Comparison of ENCODE assay signal across 18 cellular contexts in the genomic region with DNA sequence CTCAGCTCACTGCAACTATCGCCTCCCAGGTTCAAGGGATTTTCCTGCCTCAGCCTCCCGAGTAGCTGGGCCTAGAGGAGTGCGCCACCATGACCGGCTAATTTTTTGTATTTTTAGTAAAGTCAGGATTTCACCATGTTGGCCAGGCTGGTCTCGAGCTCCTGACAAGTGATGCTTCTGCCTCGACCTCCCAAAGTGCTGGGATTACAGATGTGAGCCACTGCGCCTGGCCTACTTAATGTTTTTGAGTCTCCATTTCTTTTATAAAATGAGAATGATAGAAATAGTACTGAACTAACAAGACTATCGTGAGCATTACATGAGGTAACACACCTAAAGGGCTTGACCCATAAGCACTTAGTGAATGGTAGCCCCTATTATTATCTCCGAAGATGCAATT. TPM values are rescaled to one million over a fixed set of nuclear protein-coding genes. Genes with fewer than 3 reads are reported as not detected.
A peak's percentile ranks its signal among the peaks of the same experiment; 100 is the strongest.
DNase-seq lines count a peak whose midpoint lies in the region; ATAC-seq, FAIRE-seq and TF ChIP-seq lines count a peak whose summit lies in the region.
"Had no signal": no experiment of that assay in that cellular context is flagged by ENCODE, and none has a peak within 500 bp of the region (broad histone marks: within the 10 kb centered on the region; RNA-seq: fewer than 3 reads in every experiment).

No MANE protein-coding gene starts in this region.

- H3K23ac ChIP-seq in trophoblast cell (ENCODE audit: low read length), result no peak overlapping the region

- no peak for DNase-seq in HCT116 (ENCODE audit: low read depth, low spot score)
- no peak for DNase-seq in WERI-Rb-1
- DNase-seq in keratinocyte (ENCODE audit: low read depth, low spot score), result no peak
- no peak for DNase-seq in trophoblast cell
- no peak for DNase-seq in NCI-H146 (lab: John Stamatoyannopoulos, UW)
- DNase-seq in right atrium auricular region (ENCODE audit: low spot score), result no peak
- DNase-seq in left lobe of liver (ENCODE audit: low spot score), result no peak
- DNase-seq: activated CD8-positive, alpha-beta memory T cell treated with anti-CD3 and anti-CD28 coated beads, Interleukin-2, amount 10 ng/mL, durations not matched to agents 7 days and 5 days; activated gamma-delta T cell; C1 segment of cervical spinal cord; DND-41; HCEC 1CT; mammary epithelial cell; NCI-H1048; NCI-H2171 treated with DMSO at 0.1 percent for 48 hours; stomach had no signal

- no CpG with 5 or more reads among the region's 9 CpGs for WGBS in trophoblast cell (ENCODE audit: extremely low coverage, insufficient coverage, insufficient read length)

- H3K4ac ChIP-seq in trophoblast cell (ENCODE audit: low read depth, low read length), result no peak overlapping the region

- H3K36me3 ChIP-seq in HCT116 (ENCODE audit: control insufficient read depth in 1 of 2, insufficient read depth in 2 of 2, low read length in 2 of 2), result 0 out of 4 replicates have a peak, but pooled peaks cover 2 to 4% of the 10 kb centered on the region in 2 experiments
- peaks cover 34% of the 10 kb centered on the region for H3K36me3 ChIP-seq in WERI-Rb-1
- H3K36me3 ChIP-seq in keratinocyte (ENCODE audit: control insufficient read depth in 2 of 2, extremely low read depth in 1 of 2, insufficient read depth in 2 of 2, low read length in 2 of 2), result peaks cover 20 to 34% of the 10 kb centered on the region in 2 experiments
- peaks cover 26 to 29% of the 10 kb centered on the region in 2 experiments for H3K36me3 ChIP-seq in trophoblast cell (ENCODE audit: control insufficient read depth in 1 of 2, insufficient read depth in 2 of 2, low read length in 2 of 2)
- peaks cover 14% of the 10 kb centered on the region for H3K36me3 ChIP-seq in right atrium auricular region
- H3K36me3 ChIP-seq: ovary had no signal

- FAIRE-seq in keratinocyte (lab: Jason Lieb, UNC), result no peak

- no peak for TF ChIP-seq CTCF in HCT116 (IDR thresholded peaks at IDR 0.05 in 2 of 3, conservative IDR thresholded peaks at IDR 0.05 in 1 of 3; ENCODE audit: borderline replicate concordance in 1 of 3, insufficient read depth in 1 of 3, low read depth in 2 of 3, low read length in 2 of 3)
- TF ChIP-seq CTCF in WERI-Rb-1 (IDR thresholded peaks at IDR 0.05; ENCODE audit: low read depth, low read length), result no peak
- no peak for TF ChIP-seq CTCF in keratinocyte (optimal IDR thresholded peaks at IDR 0.05 in 1 of 3, IDR thresholded peaks at IDR 0.05 in 1 of 3, conservative IDR thresholded peaks at IDR 0.05 in 1 of 3; ENCODE audit: extremely low read depth in 1 of 3, insufficient read depth in 2 of 3, low read length in 3 of 3)
- TF ChIP-seq CTCF in right atrium auricular region (IDR thresholded peaks at IDR 0.05), result no peak

- H3K4me1 ChIP-seq in HCT116 (ENCODE audit: control insufficient read depth in 1 of 2, insufficient read depth in 2 of 2, low read length in 2 of 2) (peaks cover 52 to 80% of the 10 kb centered on the region in 2 experiments), keratinocyte (ENCODE audit: control insufficient read depth, extremely low read depth, insufficient read depth, low read length) (peaks cover 59% of the 10 kb centered on the region), trophoblast cell (ENCODE audit: control insufficient read depth in 1 of 2, insufficient read depth in 2 of 2, low read length in 2 of 2) (peaks cover 40 to 52% of the 10 kb centered on the region in 2 experiments), right atrium auricular region (peaks cover 0 to 7% of the 10 kb centered on the region in 2 donors)

- peak overlapping the region; percentile 35 for H2BK5ac ChIP-seq in trophoblast cell (ENCODE audit: low read depth, low read length, poor library complexity)

- H2BK120ac ChIP-seq in trophoblast cell (ENCODE audit: insufficient read depth, low read length, poor library complexity), result peak overlapping the region; percentile 36

- POLR2A ChIA-PET in HCT116 (lab: Charles Lee), result no interaction called here

- H3K9me1 ChIP-seq in keratinocyte (ENCODE audit: control insufficient read depth, extremely low read depth, insufficient read depth, low read length), result peaks cover 2% of the 10 kb centered on the region

- no peak overlapping the region for H4K91ac ChIP-seq in trophoblast cell (ENCODE audit: low read depth, low read length)

- peak overlapping the region; percentile 75 for H4K8ac ChIP-seq in trophoblast cell (ENCODE audit: low read depth, low read length)

- peak overlapping the region; percentile 33; the same call in 1 of the 2 replicates for H3K9ac ChIP-seq in HCT116 (ENCODE audit: low read length)
- no peak overlapping the region for H3K9ac ChIP-seq in keratinocyte (ENCODE audit: control insufficient read depth, extremely low read depth, insufficient read depth, low read length)
- no peak overlapping the region for H3K9ac ChIP-seq in trophoblast cell (ENCODE audit: low read length)

- H3K79me2 ChIP-seq in HCT116 (ENCODE audit: insufficient read depth, low read length), result no peaks in the 10 kb centered on the region
- peaks cover 12% of the 10 kb centered on the region for H3K79me2 ChIP-seq in keratinocyte (ENCODE audit: control insufficient read depth, insufficient read depth, low read length)
- H3K79me2 ChIP-seq in trophoblast cell (ENCODE audit: control insufficient read depth, insufficient read depth, low read length, poor library complexity), result peaks cover 9% of the 10 kb centered on the region

- peak overlapping the region; percentile 55 for H2BK12ac ChIP-seq in trophoblast cell (ENCODE audit: low read length)

- ATAC-seq in HCT116 (no peak), GM18511 (IDR thresholded peaks at IDR 0.05; ENCODE audit: unreplicated experiment) (no peak), left lobe of liver (no peak)
- ATAC-seq: activated CD8-positive, alpha-beta memory T cell treated with anti-CD3 and anti-CD28 coated beads, Interleukin-2, amount 10 ng/mL, durations not matched to agents 7 days and 5 days had no signal

- H4K20me1 ChIP-seq in HCT116 (ENCODE audit: insufficient read depth) (no peaks in the 10 kb centered on the region), keratinocyte (ENCODE audit: control insufficient read depth, extremely low read depth, insufficient read depth, low read length) (peaks cover 2% of the 10 kb centered on the region)

- H3K79me1 ChIP-seq in trophoblast cell (ENCODE audit: low read length), result peaks cover 51% of the 10 kb centered on the region

- H3K9me2 ChIP-seq in HCT116 (ENCODE audit: insufficient read depth), result no peaks in the 10 kb centered on the region

- dilution Hi-C loops in keratinocyte (cut with MboI; ENCODE audit: extremely low pct_ligation_motif_present, low sequenced_read_pairs), result no loop called here

- no peak for TF ChIP-seq RAD21 in HCT116 (IDR thresholded peaks at IDR 0.05; ENCODE audit: low read depth)

- intact Hi-C loops in HCT116 (cut with micrococcal nuclease), result no loop called here

- no peaks in the 10 kb centered on the region for H3K27me3 ChIP-seq in HCT116 (ENCODE audit: insufficient read depth, low read length)
- H3K27me3 ChIP-seq in WERI-Rb-1 (ENCODE audit: insufficient read depth, low read depth, severe bottlenecking), result no peaks in the 10 kb centered on the region
- no peaks in the 10 kb centered on the region for H3K27me3 ChIP-seq in keratinocyte (ENCODE audit: control insufficient read depth, extremely low read depth, insufficient read depth, low read length)
- H3K27me3 ChIP-seq in trophoblast cell (ENCODE audit: insufficient read depth, low read length), result no peaks in the 10 kb centered on the region
- H3K27me3 ChIP-seq in right atrium auricular region, result no peaks in the 10 kb centered on the region
- H3K27me3 ChIP-seq: ovary, stomach had no signal

- BruUV-seq in HCT116 (replicated peaks; lab: Mats Ljungman, UMichigan), result no TSS peak

- H2AK5ac ChIP-seq in trophoblast cell (ENCODE audit: low read length), result no peak overlapping the region

- CTCF ChIA-PET in HCT116 (lab: Charles Lee), result interaction anchor here (1.2 to 1.8 kb wide), 2 partner anchors 27 to 35 kb away, joined by 4 to 6 read pairs; no protein-coding TSS in a partner anchor

- H3K4me3 ChIP-seq in HCT116 (replicated peaks in 1 of 2; ENCODE audit: low read depth in 1 of 2, low read length in 2 of 2) (no peak overlapping the region), WERI-Rb-1 (ENCODE audit: low read depth, low read length) (no peak overlapping the region), keratinocyte (ENCODE audit: control insufficient read depth in 2 of 3, extremely low read depth in 1 of 3, insufficient read depth in 2 of 3, low read depth in 1 of 3, low read length in 3 of 3) (no peak overlapping the region), trophoblast cell (ENCODE audit: low read depth, low read length) (no peak overlapping the region), right atrium auricular region (no peak overlapping the region)
- H3K4me3 ChIP-seq: ovary, stomach had no signal

- H2AFZ ChIP-seq in HCT116 (ENCODE audit: low read depth, low read length, poor library complexity, severe bottlenecking), result no peak overlapping the region
- no peak overlapping the region for H2AFZ ChIP-seq in keratinocyte (ENCODE audit: control insufficient read depth, low read length)
- H2AFZ ChIP-seq in trophoblast cell (ENCODE audit: insufficient read depth, low read length, poor library complexity), result no peak overlapping the region

- peak overlapping the region; percentile 7 for H4K12ac ChIP-seq in trophoblast cell (ENCODE audit: low read depth, low read length)

- H3K27ac ChIP-seq in HCT116 (ENCODE audit: low read depth, low read length) (no peak overlapping the region; the same call in 1 of the 2 replicates), WERI-Rb-1 (peak overlapping the region; percentile 93), keratinocyte (ENCODE audit: control insufficient read depth, insufficient read depth, low read length) (peak overlapping the region; percentile 24), trophoblast cell (ENCODE audit: low read depth, low read length) (peak overlapping the region; percentile 71), right atrium auricular region (no peak overlapping the region)
- H3K27ac ChIP-seq: ovary, stomach had no signal

- no peak overlapping the region for H3K18ac ChIP-seq in trophoblast cell (ENCODE audit: low read length)

- H3K14ac ChIP-seq in trophoblast cell (ENCODE audit: low read length), result no peak overlapping the region

- RAD21 ChIA-PET in HCT116 (lab: Charles Lee; ENCODE audit: low non-redundant PET in 1 of 2, low total read pairs in 2 of 2, uncharacterized antibody in 2 of 2, unreplicated experiment in 2 of 2), result interaction anchor here in 1 of 2 experiments (1.9 kb wide), 1 partner anchor 18 kb away, joined by 7 read pairs; no protein-coding TSS in a partner anchor

- peak overlapping the region; percentile 87; the same call in 1 of the 2 replicates for H3K4me2 ChIP-seq in HCT116 (ENCODE audit: low read length)
- no peak overlapping the region for H3K4me2 ChIP-seq in keratinocyte (ENCODE audit: control insufficient read depth, extremely low read depth, insufficient read depth, low read depth, low read length)
- H3K4me2 ChIP-seq in trophoblast cell (ENCODE audit: low read length), result no peak overlapping the region

- H3K9me3 ChIP-seq in HCT116 (ENCODE audit: control insufficient read depth in 1 of 2, insufficient read depth in 1 of 2, low read depth in 1 of 2, low read length in 2 of 2) (no peaks in the 10 kb centered on the region), WERI-Rb-1 (ENCODE audit: severe bottlenecking) (no peaks in the 10 kb centered on the region), keratinocyte (ENCODE audit: control insufficient read depth, low read depth, low read length) (no peaks in the 10 kb centered on the region), trophoblast cell (ENCODE audit: insufficient read depth, low read depth, low read length) (no peaks in the 10 kb centered on the region), right atrium auricular region (no peaks in the 10 kb centered on the region)
- H3K9me3 ChIP-seq: ovary, stomach had no signal

- no peak for TF ChIP-seq POLR2A in HCT116 (IDR thresholded peaks at IDR 0.05; ENCODE audit: borderline replicate concordance, extremely low read depth, insufficient read depth, insufficient read length)

RNA-seq across cellular contexts. Expression of gene NUAK2, which starts 21.4 kb away (rescaled TPM):
- total RNA-seq in HCT116 (2021; ENCODE audit: unreplicated experiment) (3.0 TPM), right atrium auricular region (1 to 10 TPM in 1 of 2 donors, under 1 TPM in 1; 0.67 to 1.7 TPM), left lobe of liver (1.7 TPM)
- 1.4 and 1.5 TPM in 2 replicates for polyA plus RNA-seq in HCT116 (2012)
- 2.8 to 5.9 TPM (median 3.9 TPM) in 3 replicates for polyA plus RNA-seq in keratinocyte
- 2.9 TPM for polyA plus RNA-seq in keratinocyte (2011; ENCODE audit: low read depth)
- polyA plus RNA-seq in keratinocyte (2011; cell fraction: cytosol; rRNA removed), result 3.0 TPM in 2 replicates
- polyA plus RNA-seq in keratinocyte (2011; cell fraction: nucleus; rRNA removed), result 7.9 and 8.2 TPM in 2 replicates
- polyA plus RNA-seq in keratinocyte (2012; ENCODE audit: low replicate concordance), result 5.4 and 7.6 TPM in 2 replicates
- polyA minus RNA-seq in keratinocyte, result 4.1 to 8.7 TPM (median 4.3 TPM) in 3 replicates
- 5.8 TPM for polyA minus RNA-seq in keratinocyte (2011; cell fraction: cytosol; rRNA and poly(A)+ RNA removed)
- polyA minus RNA-seq in keratinocyte (2011; cell fraction: nucleus; rRNA and poly(A)+ RNA removed), result 9.7 and 12.9 TPM in 2 replicates
- polyA plus RNA-seq in trophoblast cell (2013), result 20.4 and 22.1 TPM in 2 replicates

RNA-seq across cellular contexts. Expression of gene KLHDC8A, which starts 56.6 kb away (rescaled TPM):
- total RNA-seq in HCT116 (2021; ENCODE audit: unreplicated experiment) (0.49 TPM), right atrium auricular region (under 1 TPM in 1 of 2 donors, not detected in 1; 0.24 TPM), left lobe of liver (not detected)
- polyA plus RNA-seq in HCT116 (2012), result 0.17 TPM in 2 replicates
- polyA plus RNA-seq in keratinocyte, result not detected in 3 replicates
- 0.50 TPM for polyA plus RNA-seq in keratinocyte (2011; ENCODE audit: low read depth)
- not detected in 2 replicates for polyA plus RNA-seq in keratinocyte (2011; cell fraction: cytosol; rRNA removed)
- not detected in 2 replicates for polyA plus RNA-seq in keratinocyte (2011; cell fraction: nucleus; rRNA removed)
- polyA plus RNA-seq in keratinocyte (2012; ENCODE audit: low replicate concordance), result 0.10 TPM in 1 of 2 replicates, not detected in the other
- not detected in 3 replicates for polyA minus RNA-seq in keratinocyte
- not detected for polyA minus RNA-seq in keratinocyte (2011; cell fraction: cytosol; rRNA and poly(A)+ RNA removed)
- not detected in 2 replicates for polyA minus RNA-seq in keratinocyte (2011; cell fraction: nucleus; rRNA and poly(A)+ RNA removed)
- 3.6 TPM in 2 replicates for polyA plus RNA-seq in trophoblast cell (2013)
- total RNA-seq: activated CD8-positive, alpha-beta memory T cell treated with anti-CD3 and anti-CD28 coated beads, Interleukin-2, amount 10 ng/mL, durations not matched to agents 7 days and 5 days; mammary epithelial cell had no signal
- polyA plus RNA-seq: mammary epithelial cell had no signal

Comparison
In these comparisons a context has a peak if more than half of its experiments do, and no peak if none do; other contexts are left out.
1. H3K27ac ChIP-seq: peak in WERI-Rb-1 (single experiment), keratinocyte (single experiment) and trophoblast cell (single experiment); none in HCT116 (single experiment) and right atrium auricular region (0 of 2).